Comparison of ENCODE assay signal across 27 cellular contexts in the genomic region with DNA sequence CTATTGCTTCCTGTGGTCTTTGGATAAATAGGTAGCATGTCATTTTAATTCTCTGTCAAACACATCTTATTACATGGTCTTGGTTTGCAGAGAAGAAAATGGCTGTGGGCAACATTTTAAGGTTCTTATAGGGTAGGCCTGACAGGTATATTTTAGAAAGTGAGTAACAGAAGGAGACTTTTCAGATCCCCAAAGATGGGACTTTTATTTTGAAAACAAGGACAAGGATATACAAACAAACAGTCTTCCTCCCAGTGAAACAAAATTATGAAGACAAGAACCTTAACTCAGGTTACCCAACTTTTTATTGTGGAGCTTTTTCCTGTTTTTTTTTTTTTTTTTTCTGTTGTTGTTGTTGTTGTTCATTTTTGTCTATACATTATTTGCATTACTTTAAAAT.
"Had no signal": no experiment of that assay in that cellular context is flagged by ENCODE, and none has a peak within 500 bp of the region (broad histone marks: within the 10 kb centered on the region; RNA-seq: fewer than 3 reads in every experiment).

No MANE protein-coding gene starts in this region.

- H3K4me1 ChIP-seq: colonic mucosa, esophagus muscularis mucosa, esophagus squamous epithelium, foreskin keratinocyte, gastrocnemius medialis, gastroesophageal sphincter, heart left ventricle, heart right ventricle had no signal

- FAIRE-seq: colon, endometrium, endothelial cell of umbilical vein, frontal cortex had no signal

- ATAC-seq: effector memory CD8-positive, alpha-beta T cell; esophagus mucosa; foreskin keratinocyte; gastrocnemius medialis; gastroesophageal sphincter; heart left ventricle; heart right ventricle had no signal

- H3K4me3 ChIP-seq: colonic mucosa, coronary artery, dorsolateral prefrontal cortex, esophagus muscularis mucosa, esophagus squamous epithelium, gastrocnemius medialis, gastroesophageal sphincter, heart left ventricle, heart right ventricle had no signal

- H3K9me3 ChIP-seq: colonic mucosa, esophagus muscularis mucosa, esophagus squamous epithelium, gastrocnemius medialis, gastroesophageal sphincter, heart left ventricle, heart right ventricle had no signal

- H3K27me3 ChIP-seq: colonic mucosa, esophagus muscularis mucosa, esophagus squamous epithelium, foreskin keratinocyte, gastrocnemius medialis, gastroesophageal sphincter, heart left ventricle, heart right ventricle had no signal

- DNase-seq: colonic mucosa; dermis blood vessel endothelial cell; dorsolateral prefrontal cortex; effector CD4-positive, alpha-beta T cell; effector CD8-positive, alpha-beta T cell; effector memory CD4-positive, alpha-beta T cell; effector memory CD8-positive, alpha-beta T cell; endodermal cell; erythroblast; esophagus squamous epithelium; foreskin fibroblast; foreskin keratinocyte; foreskin melanocyte; gastrocnemius medialis; glutamatergic neuron; head of caudate nucleus; heart left ventricle; heart right ventricle had no signal

- H3K27ac ChIP-seq: colonic mucosa, coronary artery, dorsolateral prefrontal cortex, epithelial cell of prostate, esophagus muscularis mucosa, esophagus squamous epithelium, foreskin keratinocyte, gastrocnemius medialis, gastroesophageal sphincter, heart left ventricle, heart right ventricle had no signal

- H3K36me3 ChIP-seq: colonic mucosa, esophagus muscularis mucosa, esophagus squamous epithelium, gastrocnemius medialis, gastroesophageal sphincter, heart left ventricle, heart right ventricle had no signal
